ENCODE assay signal across 1 cellular context in the genomic region with DNA sequence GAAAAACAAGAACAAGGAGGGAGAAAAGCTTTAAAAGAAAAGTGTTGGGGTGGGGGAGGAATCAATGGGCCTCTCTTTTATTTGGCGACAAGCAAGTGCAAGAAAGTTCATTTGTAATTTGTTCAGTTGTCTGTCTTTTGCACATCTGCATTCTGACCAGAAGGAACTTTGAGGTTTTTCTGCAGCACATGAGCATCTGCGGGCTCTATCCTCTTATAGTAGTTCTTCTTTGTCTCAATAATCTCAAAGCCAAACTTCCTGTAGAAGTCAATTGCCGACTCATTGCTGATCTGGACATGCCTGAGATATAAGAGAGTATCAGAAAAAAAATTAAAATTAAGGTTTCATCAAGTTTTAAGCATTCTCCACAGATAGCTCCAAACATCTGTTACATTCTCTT.
TF ChIP-seq lines count a peak whose summit lies in the region.

No MANE protein-coding gene starts in this region.

TF ChIP-seq in GM23338, 12 proteins besides CTCF, POLR2A, EP300 and RAD21 (continued from another document):
- TF ChIP-seq, protein P1, sequence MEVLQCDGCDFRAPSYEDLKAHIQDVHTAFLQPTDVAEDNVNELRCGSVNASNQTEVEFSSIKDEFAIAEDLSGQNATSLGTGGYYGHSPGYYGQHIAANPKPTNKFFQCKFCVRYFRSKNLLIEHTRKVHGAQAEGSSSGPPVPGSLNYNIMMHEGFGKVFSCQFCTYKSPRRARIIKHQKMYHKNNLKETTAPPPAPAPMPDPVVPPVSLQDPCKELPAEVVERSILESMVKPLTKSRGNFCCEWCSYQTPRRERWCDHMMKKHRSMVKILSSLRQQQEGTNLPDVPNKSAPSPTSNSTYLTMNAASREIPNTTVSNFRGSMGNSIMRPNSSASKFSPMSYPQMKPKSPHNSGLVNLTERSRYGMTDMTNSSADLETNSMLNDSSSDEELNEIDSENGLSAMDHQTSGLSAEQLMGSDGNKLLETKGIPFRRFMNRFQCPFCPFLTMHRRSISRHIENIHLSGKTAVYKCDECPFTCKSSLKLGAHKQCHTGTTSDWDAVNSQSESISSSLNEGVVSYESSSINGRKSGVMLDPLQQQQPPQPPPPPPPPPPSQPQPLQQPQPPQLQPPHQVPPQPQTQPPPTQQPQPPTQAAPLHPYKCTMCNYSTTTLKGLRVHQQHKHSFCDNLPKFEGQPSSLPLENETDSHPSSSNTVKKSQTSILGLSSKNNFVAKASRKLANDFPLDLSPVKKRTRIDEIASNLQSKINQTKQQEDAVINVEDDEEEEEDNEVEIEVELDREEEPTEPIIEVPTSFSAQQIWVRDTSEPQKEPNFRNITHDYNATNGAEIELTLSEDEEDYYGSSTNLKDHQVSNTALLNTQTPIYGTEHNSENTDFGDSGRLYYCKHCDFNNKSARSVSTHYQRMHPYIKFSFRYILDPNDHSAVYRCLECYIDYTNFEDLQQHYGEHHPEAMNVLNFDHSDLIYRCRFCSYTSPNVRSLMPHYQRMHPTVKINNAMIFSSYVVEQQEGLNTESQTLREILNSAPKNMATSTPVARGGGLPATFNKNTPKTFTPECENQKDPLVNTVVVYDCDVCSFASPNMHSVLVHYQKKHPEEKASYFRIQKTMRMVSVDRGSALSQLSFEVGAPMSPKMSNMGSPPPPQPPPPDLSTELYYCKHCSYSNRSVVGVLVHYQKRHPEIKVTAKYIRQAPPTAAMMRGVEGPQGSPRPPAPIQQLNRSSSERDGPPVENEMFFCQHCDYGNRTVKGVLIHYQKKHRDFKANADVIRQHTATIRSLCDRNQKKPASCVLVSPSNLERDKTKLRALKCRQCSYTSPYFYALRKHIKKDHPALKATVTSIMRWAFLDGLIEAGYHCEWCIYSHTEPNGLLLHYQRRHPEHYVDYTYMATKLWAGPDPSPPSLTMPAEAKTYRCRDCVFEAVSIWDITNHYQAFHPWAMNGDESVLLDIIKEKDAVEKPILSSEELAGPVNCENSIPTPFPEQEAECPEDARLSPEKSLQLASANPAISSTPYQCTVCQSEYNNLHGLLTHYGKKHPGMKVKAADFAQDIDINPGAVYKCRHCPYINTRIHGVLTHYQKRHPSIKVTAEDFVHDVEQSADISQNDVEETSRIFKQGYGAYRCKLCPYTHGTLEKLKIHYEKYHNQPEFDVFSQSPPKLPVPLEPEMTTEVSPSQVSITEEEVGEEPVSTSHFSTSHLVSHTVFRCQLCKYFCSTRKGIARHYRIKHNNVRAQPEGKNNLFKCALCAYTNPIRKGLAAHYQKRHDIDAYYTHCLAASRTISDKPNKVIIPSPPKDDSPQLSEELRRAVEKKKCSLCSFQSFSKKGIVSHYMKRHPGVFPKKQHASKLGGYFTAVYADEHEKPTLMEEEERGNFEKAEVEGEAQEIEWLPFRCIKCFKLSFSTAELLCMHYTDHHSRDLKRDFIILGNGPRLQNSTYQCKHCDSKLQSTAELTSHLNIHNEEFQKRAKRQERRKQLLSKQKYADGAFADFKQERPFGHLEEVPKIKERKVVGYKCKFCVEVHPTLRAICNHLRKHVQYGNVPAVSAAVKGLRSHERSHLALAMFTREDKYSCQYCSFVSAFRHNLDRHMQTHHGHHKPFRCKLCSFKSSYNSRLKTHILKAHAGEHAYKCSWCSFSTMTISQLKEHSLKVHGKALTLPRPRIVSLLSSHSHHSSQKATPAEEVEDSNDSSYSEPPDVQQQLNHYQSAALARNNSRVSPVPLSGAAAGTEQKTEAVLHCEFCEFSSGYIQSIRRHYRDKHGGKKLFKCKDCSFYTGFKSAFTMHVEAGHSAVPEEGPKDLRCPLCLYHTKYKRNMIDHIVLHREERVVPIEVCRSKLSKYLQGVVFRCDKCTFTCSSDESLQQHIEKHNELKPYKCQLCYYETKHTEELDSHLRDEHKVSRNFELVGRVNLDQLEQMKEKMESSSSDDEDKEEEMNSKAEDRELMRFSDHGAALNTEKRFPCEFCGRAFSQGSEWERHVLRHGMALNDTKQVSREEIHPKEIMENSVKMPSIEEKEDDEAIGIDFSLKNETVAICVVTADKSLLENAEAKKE (CRISPR knock-in tag; IDR thresholded peaks at IDR 0.05), result no peak
- no peak for TF ChIP-seq JUNB (IDR thresholded peaks at IDR 0.05; ENCODE audit: unreplicated experiment)
- TF ChIP-seq EZH2 (IDR thresholded peaks at IDR 0.05; ENCODE audit: low read depth, unreplicated experiment), result no peak
- no peak for TF ChIP-seq ZNF331 (CRISPR knock-in tag; IDR thresholded peaks at IDR 0.05; ENCODE audit: low read depth)
- TF ChIP-seq CREB1 (CRISPR knock-in tag; IDR thresholded peaks at IDR 0.05; ENCODE audit: low read depth), result no peak
- TF ChIP-seq POLR2AphosphoS5 (IDR thresholded peaks at IDR 0.05; ENCODE audit: low read depth), result no peak
- TF ChIP-seq STAT1 (IDR thresholded peaks at IDR 0.05; ENCODE audit: unreplicated experiment), result no peak
- TF ChIP-seq EZH2phosphoT487 (IDR thresholded peaks at IDR 0.05; ENCODE audit: unreplicated experiment), result no peak
- TF ChIP-seq, protein P2, sequence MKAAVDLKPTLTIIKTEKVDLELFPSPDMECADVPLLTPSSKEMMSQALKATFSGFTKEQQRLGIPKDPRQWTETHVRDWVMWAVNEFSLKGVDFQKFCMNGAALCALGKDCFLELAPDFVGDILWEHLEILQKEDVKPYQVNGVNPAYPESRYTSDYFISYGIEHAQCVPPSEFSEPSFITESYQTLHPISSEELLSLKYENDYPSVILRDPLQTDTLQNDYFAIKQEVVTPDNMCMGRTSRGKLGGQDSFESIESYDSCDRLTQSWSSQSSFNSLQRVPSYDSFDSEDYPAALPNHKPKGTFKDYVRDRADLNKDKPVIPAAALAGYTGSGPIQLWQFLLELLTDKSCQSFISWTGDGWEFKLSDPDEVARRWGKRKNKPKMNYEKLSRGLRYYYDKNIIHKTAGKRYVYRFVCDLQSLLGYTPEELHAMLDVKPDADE (IDR thresholded peaks at IDR 0.05), result no peak
TF ChIP-seq in GM23338: peak in this region for 0.
